In the genomic region with DNA sequence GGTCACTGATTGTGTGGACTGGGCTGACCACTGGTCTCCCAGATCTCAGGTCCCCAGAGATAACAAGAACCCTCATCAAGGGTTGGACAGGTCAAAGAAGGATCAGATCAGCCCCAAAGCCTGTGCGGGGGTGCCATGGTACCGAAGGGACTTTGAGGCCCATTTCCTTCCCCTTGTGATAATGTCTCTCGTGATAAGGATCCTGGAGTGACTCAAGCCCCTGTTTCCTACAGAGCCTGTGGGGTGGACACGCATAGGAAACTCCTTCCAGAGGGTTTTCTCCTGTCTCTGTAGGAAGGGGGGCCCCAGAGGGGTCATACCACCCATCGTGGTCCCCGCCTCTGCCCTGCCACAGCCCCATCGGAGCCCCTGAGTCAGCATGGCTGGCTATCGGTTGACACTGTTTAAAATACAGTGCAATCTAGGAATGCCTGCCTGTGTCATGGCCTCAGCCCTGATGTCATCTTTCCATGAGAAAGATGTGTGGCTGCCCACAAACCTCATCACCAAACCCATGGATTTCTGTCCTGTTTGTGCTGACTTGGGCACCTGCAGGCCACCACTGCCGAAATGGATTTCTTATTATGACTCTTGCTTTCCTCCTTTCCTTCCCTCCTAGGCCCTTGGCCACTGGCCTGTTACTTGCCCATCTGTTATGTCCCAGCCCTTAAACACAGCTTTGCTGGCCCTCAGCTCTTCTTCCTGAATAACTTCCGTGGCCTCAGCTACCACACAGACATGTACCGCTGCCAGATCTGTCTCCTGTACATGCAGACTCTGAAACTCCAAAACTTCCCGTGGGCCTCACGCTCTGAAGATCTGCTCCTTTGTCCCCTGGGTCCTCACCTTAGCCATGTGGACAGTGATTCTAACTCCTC, we compare ENCODE assay signal across 1 cellular context.
TF ChIP-seq lines count a peak whose summit lies in the region.

No MANE protein-coding gene starts in this region.

TF ChIP-seq in HEK293, 187 proteins besides CTCF, POLR2A, EP300 and RAD21 (continued from another document):
- TF ChIP-seq, protein P1, sequence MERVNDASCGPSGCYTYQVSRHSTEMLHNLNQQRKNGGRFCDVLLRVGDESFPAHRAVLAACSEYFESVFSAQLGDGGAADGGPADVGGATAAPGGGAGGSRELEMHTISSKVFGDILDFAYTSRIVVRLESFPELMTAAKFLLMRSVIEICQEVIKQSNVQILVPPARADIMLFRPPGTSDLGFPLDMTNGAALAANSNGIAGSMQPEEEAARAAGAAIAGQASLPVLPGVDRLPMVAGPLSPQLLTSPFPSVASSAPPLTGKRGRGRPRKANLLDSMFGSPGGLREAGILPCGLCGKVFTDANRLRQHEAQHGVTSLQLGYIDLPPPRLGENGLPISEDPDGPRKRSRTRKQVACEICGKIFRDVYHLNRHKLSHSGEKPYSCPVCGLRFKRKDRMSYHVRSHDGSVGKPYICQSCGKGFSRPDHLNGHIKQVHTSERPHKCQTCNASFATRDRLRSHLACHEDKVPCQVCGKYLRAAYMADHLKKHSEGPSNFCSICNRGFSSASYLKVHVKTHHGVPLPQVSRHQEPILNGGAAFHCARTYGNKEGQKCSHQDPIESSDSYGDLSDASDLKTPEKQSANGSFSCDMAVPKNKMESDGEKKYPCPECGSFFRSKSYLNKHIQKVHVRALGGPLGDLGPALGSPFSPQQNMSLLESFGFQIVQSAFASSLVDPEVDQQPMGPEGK (tag by site-specific recombination; IDR thresholded peaks at IDR 0.05), result no peak
